ENCODE assay signal across 30 cellular contexts in the genomic region with DNA sequence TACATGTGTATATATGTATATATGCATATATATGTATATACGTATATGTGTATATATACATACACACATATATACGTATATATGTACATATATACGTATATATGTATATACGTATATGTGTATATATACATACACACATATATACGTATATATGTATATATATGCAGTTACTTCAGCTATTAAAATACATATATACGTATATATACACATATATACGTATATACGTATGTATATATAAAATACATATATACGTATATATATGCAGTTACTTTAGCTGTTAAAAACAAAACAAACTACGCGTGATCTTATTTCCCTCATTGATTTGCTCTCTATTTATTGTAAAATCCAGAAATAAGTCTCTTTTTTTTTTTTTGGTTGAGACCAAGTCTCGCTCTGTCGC. TPM values are rescaled to one million over a fixed set of nuclear protein-coding genes. Genes with fewer than 3 reads are reported as not detected.
"Had no signal": no experiment of that assay in that cellular context is flagged by ENCODE, and none has a peak within 500 bp of the region (broad histone marks: within the 10 kb centered on the region; RNA-seq: fewer than 3 reads in every experiment).

No MANE protein-coding gene starts in this region.

- H3K36me3 ChIP-seq: ascending aorta, breast epithelium, cardiac muscle cell, gastrocnemius medialis, WERI-Rb-1 had no signal

- DNase-seq: activated B cell treated with CpG ODN at 0.5 μM for 24 hours; activated CD4-positive, alpha-beta memory T cell treated with anti-CD3 and anti-CD28 coated beads for 36 hours; activated CD4-positive, alpha-beta T cell treated with anti-CD3 and anti-CD28 coated beads for 36 hours; activated CD4-positive, alpha-beta T cell treated with anti-CD3 and anti-CD28 coated beads, Interleukin-2, amount 10 ng/mL, durations not matched to agents 24 days and 14 days; activated CD8-positive, alpha-beta memory T cell treated with anti-CD3 and anti-CD28 coated beads, Interleukin-2, amount 10 ng/mL, durations not matched to agents 7 days and 5 days; activated CD8-positive, alpha-beta memory T cell treated with anti-CD3 and anti-CD28 coated beads, Interleukin-2, amount 50 U/mL, for 4 hours; activated CD8-positive, alpha-beta T cell treated with anti-CD3 and anti-CD28 coated beads, Interleukin-2, amount 10 ng/mL, durations not matched to agents 7 days and 5 days; activated effector memory CD4-positive, alpha-beta T cell treated with anti-CD3 and anti-CD28 coated beads, Interleukin-2, amount 50 U/mL, for 16 hours; activated naive CD4-positive, alpha-beta T cell treated with anti-CD3 and anti-CD28 coated beads for 36 hours; activated naive CD8-positive, alpha-beta T cell treated with anti-CD3 and anti-CD28 coated beads for 36 hours; activated naive CD8-positive, alpha-beta T cell treated with anti-CD3 and anti-CD28 coated beads, Interleukin-2, amount 50 U/mL, for 24 hours; activated T-cell treated with anti-CD3 and anti-CD28 coated beads, Interleukin-2, amount 50 U/mL, for 1 hour; activated T-cell treated with anti-CD3 and anti-CD28 coated beads, Interleukin-2, amount 50 U/mL, for 48 hours; central memory CD4-positive, alpha-beta T cell; cerebellar nuclear complex; dorsolateral prefrontal cortex; effector memory CD4-positive, alpha-beta T cell; endodermal cell; foreskin fibroblast; gastrocnemius medialis; T-helper 1 cell; T-helper 17 cell; T1000; WERI-Rb-1 had no signal

- ATAC-seq: activated CD4-positive, alpha-beta T cell treated with anti-CD3 and anti-CD28 coated beads for 36 hours; activated CD4-positive, CD25-positive, alpha-beta regulatory T cell treated with anti-CD3 and anti-CD28 coated beads, Interleukin-2, amount 50 U/mL, for 24 hours; activated CD8-positive, alpha-beta memory T cell treated with anti-CD3 and anti-CD28 coated beads, Interleukin-2, amount 10 ng/mL, durations not matched to agents 7 days and 5 days; activated CD8-positive, alpha-beta T cell treated with anti-CD3 and anti-CD28 coated beads, Interleukin-2, amount 10 ng/mL, durations not matched to agents 7 days and 5 days; activated naive CD8-positive, alpha-beta T cell treated with anti-CD3 and anti-CD28 coated beads, Interleukin-2, amount 50 U/mL, for 24 hours; esophagus mucosa; gastrocnemius medialis; T-helper 17 cell had no signal

- H3K27me3 ChIP-seq: ascending aorta, breast epithelium, cardiac muscle cell, gastrocnemius medialis had no signal

- H3K4me3 ChIP-seq: ascending aorta, breast epithelium, cardiac muscle cell, coronary artery, dorsolateral prefrontal cortex, gastrocnemius medialis had no signal

- H3K27ac ChIP-seq: ascending aorta, breast epithelium, cardiac muscle cell, coronary artery, dorsolateral prefrontal cortex, gastrocnemius medialis, WERI-Rb-1 had no signal

- H3K4me1 ChIP-seq: ascending aorta, breast epithelium, gastrocnemius medialis had no signal

- H3K9me3 ChIP-seq: ascending aorta, breast epithelium, gastrocnemius medialis had no signal

RNA-seq across cellular contexts. Expression of a gene that starts 13.9 kb away (rescaled TPM):
- total RNA-seq: ascending aorta had no signal
